ENCODE assay signal across 27 cellular contexts in genomic region chr3:167731393-167731792, GRCh38. TPM values are rescaled to one million over a fixed set of nuclear protein-coding genes. Genes with fewer than 3 reads are reported as not detected.
DNase-seq lines count a peak whose midpoint lies in the region; ATAC-seq, FAIRE-seq and TF ChIP-seq lines count a peak whose summit lies in the region.
"Had no signal": no experiment of that assay in that cellular context is flagged by ENCODE, and none has a peak within 500 bp of the region (broad histone marks: within the 10 kb centered on the region; RNA-seq: fewer than 3 reads in every experiment).

No MANE protein-coding gene starts in this region.

- H3K4me1 ChIP-seq in keratinocyte (ENCODE audit: control insufficient read depth, extremely low read depth, insufficient read depth, low read length) (peaks cover 23% of the 10 kb centered on the region), kidney (ENCODE audit: control insufficient read depth in 1 of 2, insufficient read depth in 1 of 2, low read depth in 1 of 2, low read length in 2 of 2) (peaks cover 4 to 7% of the 10 kb centered on the region in 2 donors)
- H3K4me1 ChIP-seq: prostate gland had no signal

- peaks cover 4% of the 10 kb centered on the region for H3K9me1 ChIP-seq in keratinocyte (ENCODE audit: control insufficient read depth, extremely low read depth, insufficient read depth, low read length)

- no peaks in the 10 kb centered on the region for H3K27me3 Mint-ChIP-seq in natural killer cell (ENCODE audit: low read depth in 2 of 2)
- no peaks in the 10 kb centered on the region for H3K27me3 Mint-ChIP-seq in natural killer cell treated with Interleukin-12 subunit alpha and Interleukin-12 subunit beta and Interleukin-15 and Interleukin-18, amount 100 ng/mL, for 72 hours
- H3K27me3 Mint-ChIP-seq: activated B cell treated with CpG ODN at 0.5 μM for 24 hours; activated naive CD8-positive, alpha-beta T cell; memory B cell had no signal

- FAIRE-seq in keratinocyte (lab: Jason Lieb, UNC): no peak
- FAIRE-seq in GM12892 (lab: Jason Lieb, UNC): no peak
- no peak for FAIRE-seq in kidney (lab: Jason Lieb, UNC)
- FAIRE-seq: colon had no signal

- no peaks in the 10 kb centered on the region for H3K36me3 Mint-ChIP-seq in natural killer cell
- H3K36me3 Mint-ChIP-seq in natural killer cell treated with Interleukin-12 subunit alpha and Interleukin-12 subunit beta and Interleukin-15 and Interleukin-18, amount 100 ng/mL, for 72 hours: no peaks in the 10 kb centered on the region
- H3K36me3 Mint-ChIP-seq: activated naive CD8-positive, alpha-beta T cell had no signal

- H3K4me1 Mint-ChIP-seq in natural killer cell: peaks cover 44 to 47% of the 10 kb centered on the region in 2 donors
- peaks cover 24 to 25% of the 10 kb centered on the region in 2 donors for H3K4me1 Mint-ChIP-seq in natural killer cell treated with Interleukin-12 subunit alpha and Interleukin-12 subunit beta and Interleukin-15 and Interleukin-18, amount 100 ng/mL, for 72 hours (ENCODE audit: low read depth in 2 of 2)

- no peak for ATAC-seq in natural killer cell
- ATAC-seq in natural killer cell treated with Interleukin-12 subunit alpha and Interleukin-12 subunit beta and Interleukin-15 and Interleukin-18, amount 100 ng/mL, for 72 hours: no peak
- ATAC-seq: left lobe of liver had no signal

- H3K27me3 ChIP-seq in keratinocyte (ENCODE audit: control insufficient read depth, extremely low read depth, insufficient read depth, low read length): no peaks in the 10 kb centered on the region
- H3K27me3 ChIP-seq: cardiac muscle cell, Peyer's patch, stomach had no signal

- H3K4me2 ChIP-seq in keratinocyte (ENCODE audit: control insufficient read depth, extremely low read depth, insufficient read depth, low read depth, low read length): peak overlapping the region; percentile 18

- no peak overlapping the region for H3K4me3 ChIP-seq in keratinocyte (ENCODE audit: control insufficient read depth in 2 of 3, extremely low read depth in 1 of 3, insufficient read depth in 2 of 3, low read depth in 1 of 3, low read length in 3 of 3)
- H3K4me3 ChIP-seq in kidney (ENCODE audit: low read length in 2 of 2): no peak overlapping the region
- no peak overlapping the region for H3K4me3 ChIP-seq in foreskin fibroblast (ENCODE audit: low read depth in 1 of 2, low read length in 2 of 2)
- H3K4me3 ChIP-seq: cardiac muscle cell, Peyer's patch, prostate gland, stomach had no signal

- H3K9ac ChIP-seq in keratinocyte (ENCODE audit: control insufficient read depth, extremely low read depth, insufficient read depth, low read length) (no peak overlapping the region), kidney (ENCODE audit: low read length in 2 of 2) (no peak overlapping the region)

- H3K36me3 ChIP-seq in keratinocyte (ENCODE audit: control insufficient read depth in 2 of 2, extremely low read depth in 1 of 2, insufficient read depth in 2 of 2, low read length in 2 of 2) (peaks cover 0 to 5% of the 10 kb centered on the region in 2 experiments), kidney (ENCODE audit: control insufficient read depth in 1 of 2, insufficient read depth in 2 of 2, low read length in 2 of 2) (no peaks in the 10 kb centered on the region)
- H3K36me3 ChIP-seq: cardiac muscle cell, Peyer's patch, prostate gland, stomach had no signal

- intact Hi-C loops in natural killer cell (cut with micrococcal nuclease): loop anchor here (5.0 kb wide), 1 partner anchor 349 kb away; the partner anchor contains the start of gene ZBBX
- intact Hi-C loops in kidney (cut with DNase I): no loop called here

- no peak overlapping the region for H3K4me3 Mint-ChIP-seq in natural killer cell
- H3K4me3 Mint-ChIP-seq in natural killer cell treated with Interleukin-12 subunit alpha and Interleukin-12 subunit beta and Interleukin-15 and Interleukin-18, amount 100 ng/mL, for 72 hours: no peak overlapping the region
- H3K4me3 Mint-ChIP-seq: activated B cell treated with CpG ODN at 0.5 μM for 24 hours; activated naive CD8-positive, alpha-beta T cell; memory B cell had no signal

- no peak overlapping the region for H2AFZ ChIP-seq in keratinocyte (ENCODE audit: control insufficient read depth, low read length)

- no peaks in the 10 kb centered on the region for H3K9me3 Mint-ChIP-seq in natural killer cell
- no peaks in the 10 kb centered on the region for H3K9me3 Mint-ChIP-seq in natural killer cell treated with Interleukin-12 subunit alpha and Interleukin-12 subunit beta and Interleukin-15 and Interleukin-18, amount 100 ng/mL, for 72 hours
- H3K9me3 Mint-ChIP-seq: activated B cell treated with CpG ODN at 0.5 μM for 24 hours, memory B cell had no signal

- no peak for TF ChIP-seq POLR2A in GM12892 (IDR thresholded peaks at IDR 0.05; ENCODE audit: low read depth, low read length)

- no peaks in the 10 kb centered on the region for H3K9me3 ChIP-seq in keratinocyte (ENCODE audit: control insufficient read depth, low read depth, low read length)
- no peaks in the 10 kb centered on the region for H3K9me3 ChIP-seq in kidney (ENCODE audit: control insufficient read depth in 1 of 2, low read length in 2 of 2)
- H3K9me3 ChIP-seq: Caco-2, Peyer's patch, prostate gland, stomach had no signal

- DNase-seq in natural killer cell: no peak
- DNase-seq in natural killer cell treated with Interleukin-12 subunit alpha and Interleukin-12 subunit beta and Interleukin-15 and Interleukin-18, amount 100 ng/mL, for 72 hours (ENCODE audit: low spot score): no peak
- peak; percentile 31 for DNase-seq in OCI-M1 (lab: John Stamatoyannopoulos, UW)
- DNase-seq in keratinocyte (ENCODE audit: low read depth, low spot score): no peak
- no peak for DNase-seq in GM12892 (ENCODE audit: insufficient read length)
- no peak for DNase-seq in kidney
- DNase-seq in foreskin fibroblast: no peak
- DNase-seq: activated B cell treated with CpG ODN at 0.5 μM for 24 hours; activated CD4-positive, alpha-beta T cell treated with anti-CD3 and anti-CD28 coated beads, Interleukin-2, amount 50 U/mL, for 4 hours; aorta; C1 segment of cervical spinal cord; Caco-2; DMS53; HCEC 1CT; NCI-H1417 treated with DMSO at 0.1 percent for 48 hours; NCI-H226; occipital lobe; Peyer's patch; stimulated activated CD4-positive, alpha-beta T cell treated with anti-CD3 and anti-CD28 coated beads, Interleukin-4, amount 100 ng/mL, for 1 hour; stomach had no signal

- H3K79me2 ChIP-seq in keratinocyte (ENCODE audit: control insufficient read depth, insufficient read depth, low read length): peaks cover 81% of the 10 kb centered on the region

- TF ChIP-seq CTCF in natural killer cell (IDR thresholded peaks at IDR 0.05) (no peak), keratinocyte (optimal IDR thresholded peaks at IDR 0.05 in 1 of 3, IDR thresholded peaks at IDR 0.05 in 1 of 3, conservative IDR thresholded peaks at IDR 0.05 in 1 of 3; ENCODE audit: extremely low read depth in 1 of 3, insufficient read depth in 2 of 3, low read length in 3 of 3) (no peak), kidney (IDR thresholded peaks at IDR 0.05; ENCODE audit: borderline replicate concordance, extremely low read depth, insufficient read depth) (no peak), foreskin fibroblast (IDR thresholded peaks at IDR 0.05; ENCODE audit: low read depth, low read length) (no peak)

- H3K27ac ChIP-seq in keratinocyte (ENCODE audit: control insufficient read depth, insufficient read depth, low read length) (no peak overlapping the region), kidney (ENCODE audit: low read depth in 2 of 2, low read length in 2 of 2) (no peak overlapping the region)
- H3K27ac ChIP-seq: cardiac muscle cell, HL-60, Peyer's patch, prostate gland, stomach had no signal

- H3K27ac Mint-ChIP-seq in natural killer cell: peak overlapping the region; percentile 53 to 70
- peak overlapping the region in 1 of 2 donors; percentile 12 for H3K27ac Mint-ChIP-seq in natural killer cell treated with Interleukin-12 subunit alpha and Interleukin-12 subunit beta and Interleukin-15 and Interleukin-18, amount 100 ng/mL, for 72 hours
- H3K27ac Mint-ChIP-seq: activated B cell treated with CpG ODN at 0.5 μM for 24 hours; activated naive CD8-positive, alpha-beta T cell; memory B cell had no signal

- dilution Hi-C loops in keratinocyte (cut with MboI; ENCODE audit: extremely low pct_ligation_motif_present, low sequenced_read_pairs): no loop called here

- H4K20me1 ChIP-seq in keratinocyte (ENCODE audit: control insufficient read depth, extremely low read depth, insufficient read depth, low read length): peaks cover 9% of the 10 kb centered on the region

RNA-seq across cellular contexts. Expression of gene PDCD10, which starts 3.3 kb away (rescaled TPM):
- total RNA-seq in natural killer cell: 10 to 100 TPM; 50.6 to 58.3 (median 50.8) TPM
- total RNA-seq in natural killer cell treated with Interleukin-12 subunit alpha and Interleukin-12 subunit beta and Interleukin-15 and Interleukin-18, amount 100 ng/mL, for 72 hours: 10 to 100 TPM; 69.7 to 88.7 TPM
- polyA plus RNA-seq in keratinocyte: 66.7 to 131 TPM (median 79.3 TPM) in 3 replicates
- polyA plus RNA-seq in keratinocyte (2011; ENCODE audit: low read depth): 114 TPM
- 72.9 and 151 TPM in 2 replicates for polyA plus RNA-seq in keratinocyte (2011; cell fraction: cytosol; rRNA removed)
- 55.9 and 81.8 TPM in 2 replicates for polyA plus RNA-seq in keratinocyte (2011; cell fraction: nucleus; rRNA removed)
- polyA plus RNA-seq in keratinocyte (2012; ENCODE audit: low replicate concordance): 72.7 and 74.3 TPM in 2 replicates
- polyA minus RNA-seq in keratinocyte: 6.4 to 65.9 TPM (median 16.3 TPM) in 3 replicates
- 33.8 TPM for polyA minus RNA-seq in keratinocyte (2011; cell fraction: cytosol; rRNA and poly(A)+ RNA removed)
- polyA minus RNA-seq in keratinocyte (2011; cell fraction: nucleus; rRNA and poly(A)+ RNA removed): 27.2 and 58.2 TPM in 2 replicates
- polyA plus RNA-seq in GM12892 (2012; ENCODE audit: missing spikeins): 99.8 TPM
- 55.1 TPM for total RNA-seq in kidney
- polyA plus RNA-seq in kidney (ENCODE audit: insufficient read depth, low read depth, low replicate concordance): 50.0 TPM

RNA-seq across cellular contexts. Expression of gene SERPINI1, which starts 4.1 kb away (rescaled TPM):
- total RNA-seq in natural killer cell (1 to 10 TPM; 5.6 to 9.3 (median 8.5) TPM), kidney (9.5 TPM)
- total RNA-seq in natural killer cell treated with Interleukin-12 subunit alpha and Interleukin-12 subunit beta and Interleukin-15 and Interleukin-18, amount 100 ng/mL, for 72 hours: 1 to 10 TPM; 2.9 to 4.1 TPM
- polyA plus RNA-seq in keratinocyte (2.2 to 5.5 TPM (median 4.2 TPM) in 3 replicates), kidney (ENCODE audit: insufficient read depth, low read depth, low replicate concordance) (35.3 TPM)
- 1.2 TPM for polyA plus RNA-seq in keratinocyte (2011; ENCODE audit: low read depth)
- 1.3 and 3.9 TPM in 2 replicates for polyA plus RNA-seq in keratinocyte (2011; cell fraction: cytosol; rRNA removed)
- polyA plus RNA-seq in keratinocyte (2011; cell fraction: nucleus; rRNA removed): 5.7 and 11.1 TPM in 2 replicates
- 2.5 and 2.7 TPM in 2 replicates for polyA plus RNA-seq in keratinocyte (2012; ENCODE audit: low replicate concordance)
- polyA minus RNA-seq in keratinocyte: 1.5 to 2.3 TPM in 2 of 3 replicates, not detected in the other
- polyA minus RNA-seq in keratinocyte (2011; cell fraction: cytosol; rRNA and poly(A)+ RNA removed): 3.1 TPM
- polyA minus RNA-seq in keratinocyte (2011; cell fraction: nucleus; rRNA and poly(A)+ RNA removed): 5.1 and 7.3 TPM in 2 replicates
- 3.8 TPM for polyA plus RNA-seq in GM12892 (2012; ENCODE audit: missing spikeins)
